ENCODE assay signal across 18 cellular contexts in genomic region chr19:15701757-15702589, GRCh38. TPM values are rescaled to one million over a fixed set of nuclear protein-coding genes. Genes with fewer than 3 reads are reported as not detected.
A peak's percentile ranks its signal among the peaks of the same experiment; 100 is the strongest.
DNase-seq lines count a peak whose midpoint lies in the region; ATAC-seq and TF ChIP-seq lines count a peak whose summit lies in the region.
"Had no signal": no experiment of that assay in that cellular context is flagged by ENCODE, and none has a peak within 500 bp of the region (broad histone marks: within the 10 kb centered on the region; RNA-seq: fewer than 3 reads in every experiment).

No MANE protein-coding gene starts in this region.

- no peaks in the 10 kb centered on the region for H3K9me3 Mint-ChIP-seq in activated CD8-positive, alpha-beta memory T cell treated with anti-CD3 and anti-CD28 coated beads, Interleukin-2, amount 10 ng/mL, durations not matched to agents 7 days and 5 days (ENCODE audit: low read depth)
- no peaks in the 10 kb centered on the region for H3K9me3 Mint-ChIP-seq in T-helper 2 cell treated with Interferon-gamma antibody and Interleukin-4, amounts not matched to agents 5 μg/mL and 100 μg/mL, for 36 hours

- no peaks in the 10 kb centered on the region for H3K4me1 Mint-ChIP-seq in activated CD8-positive, alpha-beta memory T cell treated with anti-CD3 and anti-CD28 coated beads, Interleukin-2, amount 10 ng/mL, durations not matched to agents 7 days and 5 days
- peaks cover 3% of the 10 kb centered on the region for H3K4me1 Mint-ChIP-seq in T-helper 2 cell treated with Interferon-gamma antibody and Interleukin-4, amounts not matched to agents 5 μg/mL and 100 μg/mL, for 36 hours (ENCODE audit: low read depth)
- H3K4me1 Mint-ChIP-seq: brain; naive thymus-derived CD4-positive, alpha-beta T cell had no signal

- DNase-seq in activated CD8-positive, alpha-beta memory T cell treated with anti-CD3 and anti-CD28 coated beads, Interleukin-2, amount 10 ng/mL, durations not matched to agents 7 days and 5 days: peak; percentile 31
- DNase-seq in activated CD8-positive, alpha-beta memory T cell treated with anti-CD3 and anti-CD28 coated beads, Interleukin-2, amount 50 U/mL, for 48 hours: no peak
- DNase-seq in NCI-H2196 (lab: John Stamatoyannopoulos, UW; ENCODE audit: unreplicated experiment): peak; percentile 74
- DNase-seq in foreskin keratinocyte: peak; percentile 41 to 59
- peak; percentile 77 for DNase-seq in ureter (ENCODE audit: low spot score)
- no peak for DNase-seq in HK-2 (ENCODE audit: unreplicated experiment)
- DNase-seq in T-helper 2 cell treated with Interferon-gamma antibody and Interleukin-4, amounts not matched to agents 5 μg/mL and 100 μg/mL, for 36 hours (ENCODE audit: low spot score): no peak
- DNase-seq: activated CD4-positive, CD25-positive, alpha-beta regulatory T cell; activated naive CD4-positive, alpha-beta T cell treated with anti-CD3 and anti-CD28 coated beads, Interleukin-2, amount 50 U/mL, for 16 hours had no signal

- no peak for TF ChIP-seq CTCF in foreskin keratinocyte (conservative IDR thresholded peaks at IDR 0.05)

- H3K4me3 Mint-ChIP-seq in activated CD8-positive, alpha-beta memory T cell treated with anti-CD3 and anti-CD28 coated beads, Interleukin-2, amount 10 ng/mL, durations not matched to agents 7 days and 5 days: no peak overlapping the region
- no peak overlapping the region for H3K4me3 Mint-ChIP-seq in T-helper 2 cell treated with Interferon-gamma antibody and Interleukin-4, amounts not matched to agents 5 μg/mL and 100 μg/mL, for 36 hours
- H3K4me3 Mint-ChIP-seq: brain; naive thymus-derived CD4-positive, alpha-beta T cell had no signal

- no peak overlapping the region for H3K27ac ChIP-seq in foreskin keratinocyte
- H3K27ac ChIP-seq: left lung had no signal

- H3K36me3 Mint-ChIP-seq in activated CD8-positive, alpha-beta memory T cell treated with anti-CD3 and anti-CD28 coated beads, Interleukin-2, amount 10 ng/mL, durations not matched to agents 7 days and 5 days: no peaks in the 10 kb centered on the region
- no peaks in the 10 kb centered on the region for H3K36me3 Mint-ChIP-seq in T-helper 2 cell treated with Interferon-gamma antibody and Interleukin-4, amounts not matched to agents 5 μg/mL and 100 μg/mL, for 36 hours (ENCODE audit: low read depth)
- H3K36me3 Mint-ChIP-seq: brain had no signal

- H3K27me3 Mint-ChIP-seq in activated CD8-positive, alpha-beta memory T cell treated with anti-CD3 and anti-CD28 coated beads, Interleukin-2, amount 10 ng/mL, durations not matched to agents 7 days and 5 days: peaks cover 15% of the 10 kb centered on the region
- H3K27me3 Mint-ChIP-seq in T-helper 2 cell treated with Interferon-gamma antibody and Interleukin-4, amounts not matched to agents 5 μg/mL and 100 μg/mL, for 36 hours (ENCODE audit: low read depth): no peaks in the 10 kb centered on the region
- H3K27me3 Mint-ChIP-seq: brain, progenitor cell of endocrine pancreas had no signal

- no peak for ATAC-seq in activated CD8-positive, alpha-beta memory T cell treated with anti-CD3 and anti-CD28 coated beads, Interleukin-2, amount 10 ng/mL, durations not matched to agents 7 days and 5 days
- ATAC-seq in foreskin keratinocyte (peak; percentile 14), GM21528 (IDR thresholded peaks at IDR 0.05; ENCODE audit: low FRiP score, unreplicated experiment) (no peak)

- H3K4me1 ChIP-seq in foreskin keratinocyte: no peaks in the 10 kb centered on the region

- CTCF ChIA-PET in activated CD8-positive, alpha-beta memory T cell treated with anti-CD3 and anti-CD28 coated beads, Interleukin-2, amount 10 ng/mL, durations not matched to agents 7 days and 5 days (lab: Charles Lee): no interaction called here

- no peak overlapping the region for H3K27ac Mint-ChIP-seq in activated CD8-positive, alpha-beta memory T cell treated with anti-CD3 and anti-CD28 coated beads, Interleukin-2, amount 10 ng/mL, durations not matched to agents 7 days and 5 days
- no peak overlapping the region for H3K27ac Mint-ChIP-seq in T-helper 2 cell treated with Interferon-gamma antibody and Interleukin-4, amounts not matched to agents 5 μg/mL and 100 μg/mL, for 36 hours
- H3K27ac Mint-ChIP-seq: naive thymus-derived CD4-positive, alpha-beta T cell; progenitor cell of endocrine pancreas had no signal

- no peaks in the 10 kb centered on the region for H3K27me3 ChIP-seq in foreskin keratinocyte

RNA-seq across cellular contexts. Expression of gene OR10H2, which starts 25.9 kb away (rescaled TPM):
- total RNA-seq in activated CD8-positive, alpha-beta memory T cell treated with anti-CD3 and anti-CD28 coated beads, Interleukin-2, amount 10 ng/mL, durations not matched to agents 7 days and 5 days: not detected
- not detected in 2 replicates for total RNA-seq in foreskin keratinocyte
- not detected in 2 replicates for polyA plus RNA-seq in foreskin keratinocyte
- total RNA-seq in ureter: not detected
- total RNA-seq: left lung; naive thymus-derived CD4-positive, alpha-beta T cell; NCI-H460; OCI-LY7; progenitor cell of endocrine pancreas; T-helper 1 cell treated with Interleukin-12 subunit alpha and Interleukin-12 subunit beta and Interleukin-4 antibody, amounts not matched to agents 30 ng/mL and 1 ng/mL, for 36 hours; temporal lobe had no signal
- polyA plus RNA-seq: naive thymus-derived CD4-positive, alpha-beta T cell had no signal

RNA-seq across cellular contexts. Expression of gene CYP4F12, which starts 29.1 kb away (rescaled TPM):
- total RNA-seq in activated CD8-positive, alpha-beta memory T cell treated with anti-CD3 and anti-CD28 coated beads, Interleukin-2, amount 10 ng/mL, durations not matched to agents 7 days and 5 days: under 1 TPM in 1 of 2 experiments, not detected in 1; 0.19 TPM
- 0.07 and 0.31 TPM in 2 replicates for total RNA-seq in foreskin keratinocyte
- 0.06 TPM in 1 of 2 replicates, not detected in the other for polyA plus RNA-seq in foreskin keratinocyte
- 98.1 TPM for total RNA-seq in ureter
- total RNA-seq: NCI-H460; progenitor cell of endocrine pancreas; T-helper 1 cell treated with Interleukin-12 subunit alpha and Interleukin-12 subunit beta and Interleukin-4 antibody, amounts not matched to agents 30 ng/mL and 1 ng/mL, for 36 hours had no signal
- polyA plus RNA-seq: naive thymus-derived CD4-positive, alpha-beta T cell had no signal

RNA-seq across cellular contexts. Expression of gene OR10H3, which starts 35.8 kb away (rescaled TPM):
- total RNA-seq in activated CD8-positive, alpha-beta memory T cell treated with anti-CD3 and anti-CD28 coated beads, Interleukin-2, amount 10 ng/mL, durations not matched to agents 7 days and 5 days: not detected
- total RNA-seq in foreskin keratinocyte (not detected in 2 replicates), ureter (not detected)
- polyA plus RNA-seq in foreskin keratinocyte: not detected in 2 replicates
- total RNA-seq: left lung; naive thymus-derived CD4-positive, alpha-beta T cell; NCI-H460; OCI-LY7; progenitor cell of endocrine pancreas; T-helper 1 cell treated with Interleukin-12 subunit alpha and Interleukin-12 subunit beta and Interleukin-4 antibody, amounts not matched to agents 30 ng/mL and 1 ng/mL, for 36 hours; temporal lobe had no signal
- polyA plus RNA-seq: naive thymus-derived CD4-positive, alpha-beta T cell had no signal

Comparison
In these comparisons a context has a peak if more than half of its experiments do, and no peak if none do; other contexts are left out.
1. DNase-seq: peak in activated CD8-positive, alpha-beta memory T cell treated with anti-CD3 and anti-CD28 coated beads, Interleukin-2, amount 10 ng/mL, durations not matched to agents 7 days and 5 days (single experiment), NCI-H2196 (single experiment), foreskin keratinocyte (2 of 2) and ureter (single experiment); none in activated CD8-positive, alpha-beta memory T cell treated with anti-CD3 and anti-CD28 coated beads, Interleukin-2, amount 50 U/mL, for 48 hours (single experiment), HK-2 (single experiment) and T-helper 2 cell treated with Interferon-gamma antibody and Interleukin-4, amounts not matched to agents 5 μg/mL and 100 μg/mL, for 36 hours (single experiment).
2. RNA of gene CYP4F12, which starts 29.1 kb away (total RNA-seq): 98.1 TPM in ureter (single experiment); 0.19 TPM in activated CD8-positive, alpha-beta memory T cell treated with anti-CD3 and anti-CD28 coated beads, Interleukin-2, amount 10 ng/mL, durations not matched to agents 7 days and 5 days and 0.07 to 0.31 TPM in foreskin keratinocyte; every median in the first group is over 10 times any median in the second.